Comparison of ENCODE assay signal across 21 cellular contexts in genomic region chr1:170685166-170685565, GRCh38. TPM values are rescaled to one million over a fixed set of nuclear protein-coding genes. Genes with fewer than 3 reads are reported as not detected.
DNase-seq lines count a peak whose midpoint lies in the region; ATAC-seq lines count a peak whose summit lies in the region.
"Had no signal": no experiment of that assay in that cellular context is flagged by ENCODE, and none has a peak within 500 bp of the region (broad histone marks: within the 10 kb centered on the region; RNA-seq: fewer than 3 reads in every experiment).

No MANE protein-coding gene starts in this region.

- H3K27ac ChIP-seq in epithelial cell of prostate, result no peak overlapping the region
- H3K27ac ChIP-seq: gastroesophageal sphincter, left ventricle myocardium inferior, SJCRH30 had no signal

- DNase-seq in AG08395 (ENCODE audit: low spot score), result peak; percentile 73
- peak; percentile 66 for DNase-seq in LHCN-M2 (ENCODE audit: low read depth)
- peak; percentile 18 for DNase-seq in epithelial cell of prostate (ENCODE audit: low read depth, low spot score)
- DNase-seq in posterior vena cava (ENCODE audit: low spot score), result peak; percentile 79
- DNase-seq in NCI-H510A treated with DMSO at 0.1 percent for 48 hours (lab: John Stamatoyannopoulos, UW), result no peak
- DNase-seq in NCI-H2029 (lab: John Stamatoyannopoulos, UW), result no peak
- DNase-seq: activated CD4-positive, alpha-beta T cell treated with anti-CD3 and anti-CD28 coated beads for 36 hours; activated CD8-positive, alpha-beta memory T cell treated with anti-CD3 and anti-CD28 coated beads, Interleukin-2, amount 50 U/mL, for 48 hours; activated naive CD4-positive, alpha-beta T cell; AML-193; effector CD8-positive, alpha-beta T cell; GDM1; Kasumi-1; left ventricle myocardium inferior; NCI-H1436; SJCRH30; stimulated activated naive B cell treated with anti-CD40 and anti-IgM and Interleukin-4, amounts not matched to agents 10 μg/mL and 1 μg/mL and 100 μg/mL, for 72 hours; T-helper 9 cell had no signal

- intact Hi-C loops in posterior vena cava (cut with DNase I), result no loop called here

- ATAC-seq in HG02870 (IDR thresholded peaks at IDR 0.05; ENCODE audit: unreplicated experiment) (no peak), HG02840 (IDR thresholded peaks at IDR 0.05; ENCODE audit: low FRiP score, unreplicated experiment) (no peak)
- ATAC-seq: activated CD4-positive, alpha-beta T cell treated with anti-CD3 and anti-CD28 coated beads for 36 hours; gastroesophageal sphincter; stimulated activated naive B cell treated with anti-CD40 and anti-IgM and Interleukin-4, amounts not matched to agents 10 μg/mL and 1 μg/mL and 100 μg/mL, for 72 hours had no signal

RNA-seq across cellular contexts. Expression of gene PRRX1, which starts 21.2 kb away (rescaled TPM):
- total RNA-seq in LHCN-M2 (2014; rRNA removed), result 3.5 and 3.7 TPM in 2 replicates
- polyA plus RNA-seq in LHCN-M2 (2012), result 0.79 TPM
- 100 to 1,000 TPM; 240 to 244 TPM for total RNA-seq in posterior vena cava
- total RNA-seq: activated CD4-positive, alpha-beta T cell treated with anti-CD3 and anti-CD28 coated beads for 36 hours had no signal

Comparison
In these comparisons a context has a peak if more than half of its experiments do, and no peak if none do; other contexts are left out.
1. DNase-seq: peak in AG08395 (single experiment), LHCN-M2 (single experiment), epithelial cell of prostate (single experiment) and posterior vena cava (single experiment); none in NCI-H510A treated with DMSO at 0.1 percent for 48 hours (single experiment) and NCI-H2029 (single experiment).
2. RNA of gene PRRX1, which starts 21.2 kb away (total RNA-seq): 240 to 244 TPM in posterior vena cava; 3.5 to 3.7 TPM in LHCN-M2; every median in the first group is over 10 times any median in the second.